ENCODE assay signal across 8 cellular contexts in the genomic region with DNA sequence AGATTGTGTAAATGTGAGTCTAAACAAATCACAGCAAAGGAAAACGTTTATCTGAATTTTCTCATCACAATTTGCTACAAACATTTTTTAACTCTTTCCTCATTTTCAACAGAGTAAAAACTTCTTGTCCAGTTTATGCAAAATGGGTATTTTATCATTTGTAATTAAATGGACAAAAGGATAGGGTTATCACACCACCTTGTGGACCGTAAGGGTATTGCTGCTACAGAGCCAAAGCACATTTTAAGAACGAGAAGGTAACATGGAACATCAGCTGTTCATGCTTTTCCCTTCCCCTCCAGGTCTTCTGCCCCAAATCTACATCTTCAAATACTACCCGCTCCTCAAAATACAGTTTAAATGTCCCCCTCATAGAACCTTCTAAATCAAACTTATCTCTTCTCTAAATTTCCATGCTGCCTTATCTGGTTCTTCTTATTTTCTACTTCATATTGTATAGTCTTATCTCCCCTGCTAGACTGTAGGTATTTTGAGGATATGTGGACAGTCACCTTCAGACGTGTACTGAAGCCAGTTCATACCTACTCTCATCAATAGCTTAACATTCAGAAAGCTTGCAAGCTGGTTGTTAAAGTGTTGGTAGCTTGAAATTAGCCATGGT. TPM values are rescaled to one million over a fixed set of nuclear protein-coding genes. Genes with fewer than 3 reads are reported as not detected.
DNase-seq lines count a peak whose midpoint lies in the region; ATAC-seq, FAIRE-seq and TF ChIP-seq lines count a peak whose summit lies in the region.

No MANE protein-coding gene starts in this region.

- H3K79me2 ChIP-seq in astrocyte (ENCODE audit: insufficient read depth, low read length): no peaks in the 10 kb centered on the region

- no peak overlapping the region for H3K4me2 ChIP-seq in astrocyte (ENCODE audit: low read length)

- no peaks in the 10 kb centered on the region for H3K27me3 ChIP-seq in CD4-positive, alpha-beta T cell (ENCODE audit: control insufficient read depth, insufficient read depth, low read length)
- peaks cover 2% of the 10 kb centered on the region for H3K27me3 ChIP-seq in astrocyte (ENCODE audit: insufficient read depth, low read length)

- H3K4me1 Mint-ChIP-seq in CD4-positive, alpha-beta T cell (ENCODE audit: low read depth): peaks cover 21% of the 10 kb centered on the region
- no peaks in the 10 kb centered on the region for H3K4me1 Mint-ChIP-seq in astrocyte (ENCODE audit: low read depth, unreplicated experiment)

- no peaks in the 10 kb centered on the region for H3K4me1 ChIP-seq in astrocyte (ENCODE audit: insufficient read depth, low read length)

- H3K4me3 ChIP-seq in astrocyte (ENCODE audit: insufficient read depth, low read depth, low read length): no peak overlapping the region

- H3K36me3 ChIP-seq in astrocyte (ENCODE audit: insufficient read depth, low read length): no peaks in the 10 kb centered on the region

- no peak overlapping the region for H3K9ac ChIP-seq in astrocyte (ENCODE audit: low read length)

- CTCF ChIA-PET in CD4-positive, alpha-beta T cell (lab: Charles Lee): interaction anchor here (0.6 to 1.0 kb wide), 3 partner anchors 9 to 1090 kb away, joined by 3 to 4 read pairs (median 4); no protein-coding TSS in a partner anchor

- FAIRE-seq in astrocyte (lab: Jason Lieb, UNC): peak; percentile 41

- no peaks in the 10 kb centered on the region for H3K9me3 ChIP-seq in CD4-positive, alpha-beta T cell (ENCODE audit: control insufficient read depth, low read length)
- H3K9me3 ChIP-seq in astrocyte (ENCODE audit: insufficient read depth, low read depth, low read length): no peaks in the 10 kb centered on the region

- H4K20me1 ChIP-seq in astrocyte (ENCODE audit: insufficient read depth, low read length): no peaks in the 10 kb centered on the region

- POLR2A ChIA-PET in CD4-positive, alpha-beta T cell (lab: Charles Lee): interaction anchor here (0.6 kb wide), 1 partner anchor 143 kb away, joined by 4 read pairs; no protein-coding TSS in a partner anchor

- TF ChIP-seq CTCF in CD4-positive, alpha-beta T cell (IDR thresholded peaks at IDR 0.05): peak; percentile 95
- TF ChIP-seq CTCF in GM13977 (IDR thresholded peaks at IDR 0.05; ENCODE audit: extremely low read depth, insufficient read depth, missing control alignments): peak; percentile 86
- TF ChIP-seq CTCF in astrocyte (IDR thresholded peaks at IDR 0.05; ENCODE audit: insufficient read depth, low read depth, low read length): peak; percentile 95

- H3K27ac Mint-ChIP-seq in CD4-positive, alpha-beta T cell: no peak overlapping the region
- H3K27ac Mint-ChIP-seq in astrocyte (ENCODE audit: unreplicated experiment): no peak overlapping the region

- peaks cover 4% of the 10 kb centered on the region for H3K27me3 Mint-ChIP-seq in CD4-positive, alpha-beta T cell
- H3K27me3 Mint-ChIP-seq in astrocyte (ENCODE audit: low read depth, unreplicated experiment): no peaks in the 10 kb centered on the region

- H3K36me3 Mint-ChIP-seq in CD4-positive, alpha-beta T cell (ENCODE audit: low read depth): no peaks in the 10 kb centered on the region
- H3K36me3 Mint-ChIP-seq in astrocyte (ENCODE audit: low read depth, unreplicated experiment): no peaks in the 10 kb centered on the region

- peak; percentile 71 for ATAC-seq in CD4-positive, alpha-beta T cell (ENCODE audit: poor library complexity)
- peak; percentile 85 for ATAC-seq in HG02938 (IDR thresholded peaks at IDR 0.05; ENCODE audit: unreplicated experiment)

- no peaks in the 10 kb centered on the region for H3K9me3 Mint-ChIP-seq in CD4-positive, alpha-beta T cell
- no peaks in the 10 kb centered on the region for H3K9me3 Mint-ChIP-seq in astrocyte (ENCODE audit: unreplicated experiment)

- intact Hi-C loops in CD4-positive, alpha-beta T cell (cut with DNase I, micrococcal nuclease): loop anchor here (1.0 to 5.0 kb wide), 2 partner anchors 1088 to 1090 kb away; no protein-coding TSS in a partner anchor

- H3K4me3 Mint-ChIP-seq in CD4-positive, alpha-beta T cell: no peak overlapping the region
- no peak overlapping the region for H3K4me3 Mint-ChIP-seq in astrocyte (ENCODE audit: unreplicated experiment)

- H2AFZ ChIP-seq in astrocyte (ENCODE audit: low read depth, low read length): no peak overlapping the region

- DNase-seq in CD4-positive, alpha-beta T cell: peak in 6 of 10 experiments; percentile 2 to 14 (median 9)
- DNase-seq in GM13977 (ENCODE audit: low spot score): peak; percentile 38
- DNase-seq in NCI-H748 (lab: John Stamatoyannopoulos, UW; ENCODE audit: unreplicated experiment): peak; percentile 16
- peak; percentile 18 for DNase-seq in astrocyte (ENCODE audit: low read depth)
- peak; percentile 51 for DNase-seq in iris pigment epithelial cell (ENCODE audit: low read depth)
- DNase-seq in superior temporal gyrus (ENCODE audit: extremely low spot score): peak; percentile 83
- DNase-seq in epidermal melanocyte (ENCODE audit: insufficient read length, low spot score): no peak

- H3K27ac ChIP-seq in CD4-positive, alpha-beta T cell (ENCODE audit: low read depth, low read length): no peak overlapping the region
- no peak overlapping the region for H3K27ac ChIP-seq in astrocyte (ENCODE audit: low read depth, low read length)

- in situ Hi-C loops in GM13977 (cut with MboI; ENCODE audit: low pct_unique_long_range_greater_than_20kb, low sequenced_read_pairs, unreplicated experiment): loop anchor here (25.0 kb wide), 1 partner anchor 1103 kb away; the partner anchor contains the start of gene CRBN

RNA-seq across cellular contexts. Expression of gene SETMAR, which starts 12.8 kb away (rescaled TPM):
- total RNA-seq in CD4-positive, alpha-beta T cell: 1 to 10 TPM; 9.1 to 9.2 TPM
- 8.4 and 10.9 TPM in 2 replicates for total RNA-seq in astrocyte
